Comparison of ENCODE assay signal across 1 cellular context in the genomic region with DNA sequence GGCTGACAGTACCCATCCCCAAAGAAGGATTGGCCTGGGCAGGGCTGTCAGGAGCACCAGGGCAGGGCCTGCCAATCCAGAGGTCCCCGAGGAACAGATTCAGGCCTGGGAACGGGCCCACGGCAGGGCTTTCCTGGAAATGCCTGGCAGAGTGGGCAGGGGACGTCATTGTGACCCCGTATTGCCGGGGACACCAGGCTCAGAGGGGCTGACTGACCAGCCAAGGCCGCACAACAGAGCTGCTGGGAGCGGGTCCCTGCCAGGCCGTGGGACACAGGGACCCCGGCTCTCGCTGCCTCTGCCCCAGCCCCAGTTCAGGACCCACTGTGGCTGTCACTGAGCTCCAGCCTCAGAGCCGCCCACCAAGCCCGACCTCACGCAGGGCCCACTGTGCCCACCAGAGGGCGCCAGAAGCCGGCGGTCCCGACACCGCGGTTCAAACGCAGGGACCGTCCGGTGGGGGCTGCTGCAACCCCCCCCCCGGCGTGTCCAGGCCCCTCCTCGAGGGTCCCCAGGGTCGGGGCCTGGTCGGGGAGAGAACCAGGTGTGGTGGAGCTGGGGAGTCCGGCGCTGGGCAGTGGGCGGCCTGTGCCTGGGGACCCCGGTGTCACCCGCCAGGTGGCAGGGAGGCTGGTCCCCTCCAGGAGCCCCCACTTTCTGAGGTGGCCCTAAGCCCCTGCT.
A peak's percentile ranks its signal among the peaks of the same experiment; 100 is the strongest.
TF ChIP-seq lines count a peak whose summit lies in the region.

No MANE protein-coding gene starts in this region.

TF ChIP-seq in HepG2, 621 proteins besides CTCF, POLR2A, EP300 and RAD21 (continued from another document):
- TF ChIP-seq, protein P1, sequence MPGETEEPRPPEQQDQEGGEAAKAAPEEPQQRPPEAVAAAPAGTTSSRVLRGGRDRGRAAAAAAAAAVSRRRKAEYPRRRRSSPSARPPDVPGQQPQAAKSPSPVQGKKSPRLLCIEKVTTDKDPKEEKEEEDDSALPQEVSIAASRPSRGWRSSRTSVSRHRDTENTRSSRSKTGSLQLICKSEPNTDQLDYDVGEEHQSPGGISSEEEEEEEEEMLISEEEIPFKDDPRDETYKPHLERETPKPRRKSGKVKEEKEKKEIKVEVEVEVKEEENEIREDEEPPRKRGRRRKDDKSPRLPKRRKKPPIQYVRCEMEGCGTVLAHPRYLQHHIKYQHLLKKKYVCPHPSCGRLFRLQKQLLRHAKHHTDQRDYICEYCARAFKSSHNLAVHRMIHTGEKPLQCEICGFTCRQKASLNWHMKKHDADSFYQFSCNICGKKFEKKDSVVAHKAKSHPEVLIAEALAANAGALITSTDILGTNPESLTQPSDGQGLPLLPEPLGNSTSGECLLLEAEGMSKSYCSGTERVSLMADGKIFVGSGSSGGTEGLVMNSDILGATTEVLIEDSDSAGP (CRISPR knock-in tag; IDR thresholded peaks at IDR 0.05; ENCODE audit: borderline replicate concordance), result peak; percentile 33; the same call in 1 of the 2 replicates
- TF ChIP-seq, protein P2, sequence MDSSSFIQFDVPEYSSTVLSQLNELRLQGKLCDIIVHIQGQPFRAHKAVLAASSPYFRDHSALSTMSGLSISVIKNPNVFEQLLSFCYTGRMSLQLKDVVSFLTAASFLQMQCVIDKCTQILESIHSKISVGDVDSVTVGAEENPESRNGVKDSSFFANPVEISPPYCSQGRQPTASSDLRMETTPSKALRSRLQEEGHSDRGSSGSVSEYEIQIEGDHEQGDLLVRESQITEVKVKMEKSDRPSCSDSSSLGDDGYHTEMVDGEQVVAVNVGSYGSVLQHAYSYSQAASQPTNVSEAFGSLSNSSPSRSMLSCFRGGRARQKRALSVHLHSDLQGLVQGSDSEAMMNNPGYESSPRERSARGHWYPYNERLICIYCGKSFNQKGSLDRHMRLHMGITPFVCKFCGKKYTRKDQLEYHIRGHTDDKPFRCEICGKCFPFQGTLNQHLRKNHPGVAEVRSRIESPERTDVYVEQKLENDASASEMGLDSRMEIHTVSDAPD (CRISPR knock-in tag; IDR thresholded peaks at IDR 0.05), result no peak
- TF ChIP-seq, protein P3, sequence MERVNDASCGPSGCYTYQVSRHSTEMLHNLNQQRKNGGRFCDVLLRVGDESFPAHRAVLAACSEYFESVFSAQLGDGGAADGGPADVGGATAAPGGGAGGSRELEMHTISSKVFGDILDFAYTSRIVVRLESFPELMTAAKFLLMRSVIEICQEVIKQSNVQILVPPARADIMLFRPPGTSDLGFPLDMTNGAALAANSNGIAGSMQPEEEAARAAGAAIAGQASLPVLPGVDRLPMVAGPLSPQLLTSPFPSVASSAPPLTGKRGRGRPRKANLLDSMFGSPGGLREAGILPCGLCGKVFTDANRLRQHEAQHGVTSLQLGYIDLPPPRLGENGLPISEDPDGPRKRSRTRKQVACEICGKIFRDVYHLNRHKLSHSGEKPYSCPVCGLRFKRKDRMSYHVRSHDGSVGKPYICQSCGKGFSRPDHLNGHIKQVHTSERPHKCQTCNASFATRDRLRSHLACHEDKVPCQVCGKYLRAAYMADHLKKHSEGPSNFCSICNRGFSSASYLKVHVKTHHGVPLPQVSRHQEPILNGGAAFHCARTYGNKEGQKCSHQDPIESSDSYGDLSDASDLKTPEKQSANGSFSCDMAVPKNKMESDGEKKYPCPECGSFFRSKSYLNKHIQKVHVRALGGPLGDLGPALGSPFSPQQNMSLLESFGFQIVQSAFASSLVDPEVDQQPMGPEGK (CRISPR knock-in tag; IDR thresholded peaks at IDR 0.05), result peak; percentile 90
- TF ChIP-seq SMC3 (IDR thresholded peaks at IDR 0.05; ENCODE audit: low read length), result peak; percentile 53; the same call in 1 of the 2 replicates
- TF ChIP-seq RXRA (CRISPR knock-in tag; IDR thresholded peaks at IDR 0.05), result peak; percentile 49; the same call in 1 of the 2 replicates
- TF ChIP-seq ZNF292 (CRISPR knock-in tag; IDR thresholded peaks at IDR 0.05; ENCODE audit: borderline replicate concordance, low read depth), result no peak
- peak; percentile 44 for TF ChIP-seq YY1 (IDR thresholded peaks at IDR 0.05; ENCODE audit: insufficient read depth, insufficient replicate concordance, low read depth, low read length)
- TF ChIP-seq MTF2 (CRISPR knock-in tag; IDR thresholded peaks at IDR 0.05; ENCODE audit: borderline replicate concordance), result 0 out of 2 replicates have a peak, but pooled peaks have one; percentile 64
- TF ChIP-seq ZBTB7B (CRISPR knock-in tag; IDR thresholded peaks at IDR 0.05), result peak; percentile 70; the same call in 1 of the 2 replicates
- TF ChIP-seq, protein P4, sequence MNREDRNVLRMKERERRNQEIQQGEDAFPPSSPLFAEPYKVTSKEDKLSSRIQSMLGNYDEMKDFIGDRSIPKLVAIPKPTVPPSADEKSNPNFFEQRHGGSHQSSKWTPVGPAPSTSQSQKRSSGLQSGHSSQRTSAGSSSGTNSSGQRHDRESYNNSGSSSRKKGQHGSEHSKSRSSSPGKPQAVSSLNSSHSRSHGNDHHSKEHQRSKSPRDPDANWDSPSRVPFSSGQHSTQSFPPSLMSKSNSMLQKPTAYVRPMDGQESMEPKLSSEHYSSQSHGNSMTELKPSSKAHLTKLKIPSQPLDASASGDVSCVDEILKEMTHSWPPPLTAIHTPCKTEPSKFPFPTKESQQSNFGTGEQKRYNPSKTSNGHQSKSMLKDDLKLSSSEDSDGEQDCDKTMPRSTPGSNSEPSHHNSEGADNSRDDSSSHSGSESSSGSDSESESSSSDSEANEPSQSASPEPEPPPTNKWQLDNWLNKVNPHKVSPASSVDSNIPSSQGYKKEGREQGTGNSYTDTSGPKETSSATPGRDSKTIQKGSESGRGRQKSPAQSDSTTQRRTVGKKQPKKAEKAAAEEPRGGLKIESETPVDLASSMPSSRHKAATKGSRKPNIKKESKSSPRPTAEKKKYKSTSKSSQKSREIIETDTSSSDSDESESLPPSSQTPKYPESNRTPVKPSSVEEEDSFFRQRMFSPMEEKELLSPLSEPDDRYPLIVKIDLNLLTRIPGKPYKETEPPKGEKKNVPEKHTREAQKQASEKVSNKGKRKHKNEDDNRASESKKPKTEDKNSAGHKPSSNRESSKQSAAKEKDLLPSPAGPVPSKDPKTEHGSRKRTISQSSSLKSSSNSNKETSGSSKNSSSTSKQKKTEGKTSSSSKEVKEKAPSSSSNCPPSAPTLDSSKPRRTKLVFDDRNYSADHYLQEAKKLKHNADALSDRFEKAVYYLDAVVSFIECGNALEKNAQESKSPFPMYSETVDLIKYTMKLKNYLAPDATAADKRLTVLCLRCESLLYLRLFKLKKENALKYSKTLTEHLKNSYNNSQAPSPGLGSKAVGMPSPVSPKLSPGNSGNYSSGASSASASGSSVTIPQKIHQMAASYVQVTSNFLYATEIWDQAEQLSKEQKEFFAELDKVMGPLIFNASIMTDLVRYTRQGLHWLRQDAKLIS (CRISPR knock-in tag; IDR thresholded peaks at IDR 0.05), result no peak
- TF ChIP-seq REPIN1 (CRISPR knock-in tag; IDR thresholded peaks at IDR 0.05; ENCODE audit: borderline replicate concordance, low read depth), result no peak
- TF ChIP-seq, protein P5, sequence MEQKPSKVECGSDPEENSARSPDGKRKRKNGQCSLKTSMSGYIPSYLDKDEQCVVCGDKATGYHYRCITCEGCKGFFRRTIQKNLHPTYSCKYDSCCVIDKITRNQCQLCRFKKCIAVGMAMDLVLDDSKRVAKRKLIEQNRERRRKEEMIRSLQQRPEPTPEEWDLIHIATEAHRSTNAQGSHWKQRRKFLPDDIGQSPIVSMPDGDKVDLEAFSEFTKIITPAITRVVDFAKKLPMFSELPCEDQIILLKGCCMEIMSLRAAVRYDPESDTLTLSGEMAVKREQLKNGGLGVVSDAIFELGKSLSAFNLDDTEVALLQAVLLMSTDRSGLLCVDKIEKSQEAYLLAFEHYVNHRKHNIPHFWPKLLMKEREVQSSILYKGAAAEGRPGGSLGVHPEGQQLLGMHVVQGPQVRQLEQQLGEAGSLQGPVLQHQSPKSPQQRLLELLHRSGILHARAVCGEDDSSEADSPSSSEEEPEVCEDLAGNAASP (CRISPR knock-in tag; IDR thresholded peaks at IDR 0.05; ENCODE audit: borderline replicate concordance), result 0 out of 2 replicates have a peak, but pooled peaks have one; percentile 17
- TF ChIP-seq, protein P6, sequence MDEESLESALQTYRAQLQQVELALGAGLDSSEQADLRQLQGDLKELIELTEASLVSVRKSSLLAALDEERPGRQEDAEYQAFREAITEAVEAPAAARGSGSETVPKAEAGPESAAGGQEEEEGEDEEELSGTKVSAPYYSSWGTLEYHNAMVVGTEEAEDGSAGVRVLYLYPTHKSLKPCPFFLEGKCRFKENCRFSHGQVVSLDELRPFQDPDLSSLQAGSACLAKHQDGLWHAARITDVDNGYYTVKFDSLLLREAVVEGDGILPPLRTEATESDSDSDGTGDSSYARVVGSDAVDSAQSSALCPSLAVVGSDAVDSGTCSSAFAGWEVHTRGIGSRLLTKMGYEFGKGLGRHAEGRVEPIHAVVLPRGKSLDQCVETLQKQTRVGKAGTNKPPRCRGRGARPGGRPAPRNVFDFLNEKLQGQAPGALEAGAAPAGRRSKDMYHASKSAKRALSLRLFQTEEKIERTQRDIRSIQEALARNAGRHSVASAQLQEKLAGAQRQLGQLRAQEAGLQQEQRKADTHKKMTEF (CRISPR knock-in tag; IDR thresholded peaks at IDR 0.05), result peak; percentile 20; the same call in 1 of the 2 replicates
- TF ChIP-seq, protein P7, sequence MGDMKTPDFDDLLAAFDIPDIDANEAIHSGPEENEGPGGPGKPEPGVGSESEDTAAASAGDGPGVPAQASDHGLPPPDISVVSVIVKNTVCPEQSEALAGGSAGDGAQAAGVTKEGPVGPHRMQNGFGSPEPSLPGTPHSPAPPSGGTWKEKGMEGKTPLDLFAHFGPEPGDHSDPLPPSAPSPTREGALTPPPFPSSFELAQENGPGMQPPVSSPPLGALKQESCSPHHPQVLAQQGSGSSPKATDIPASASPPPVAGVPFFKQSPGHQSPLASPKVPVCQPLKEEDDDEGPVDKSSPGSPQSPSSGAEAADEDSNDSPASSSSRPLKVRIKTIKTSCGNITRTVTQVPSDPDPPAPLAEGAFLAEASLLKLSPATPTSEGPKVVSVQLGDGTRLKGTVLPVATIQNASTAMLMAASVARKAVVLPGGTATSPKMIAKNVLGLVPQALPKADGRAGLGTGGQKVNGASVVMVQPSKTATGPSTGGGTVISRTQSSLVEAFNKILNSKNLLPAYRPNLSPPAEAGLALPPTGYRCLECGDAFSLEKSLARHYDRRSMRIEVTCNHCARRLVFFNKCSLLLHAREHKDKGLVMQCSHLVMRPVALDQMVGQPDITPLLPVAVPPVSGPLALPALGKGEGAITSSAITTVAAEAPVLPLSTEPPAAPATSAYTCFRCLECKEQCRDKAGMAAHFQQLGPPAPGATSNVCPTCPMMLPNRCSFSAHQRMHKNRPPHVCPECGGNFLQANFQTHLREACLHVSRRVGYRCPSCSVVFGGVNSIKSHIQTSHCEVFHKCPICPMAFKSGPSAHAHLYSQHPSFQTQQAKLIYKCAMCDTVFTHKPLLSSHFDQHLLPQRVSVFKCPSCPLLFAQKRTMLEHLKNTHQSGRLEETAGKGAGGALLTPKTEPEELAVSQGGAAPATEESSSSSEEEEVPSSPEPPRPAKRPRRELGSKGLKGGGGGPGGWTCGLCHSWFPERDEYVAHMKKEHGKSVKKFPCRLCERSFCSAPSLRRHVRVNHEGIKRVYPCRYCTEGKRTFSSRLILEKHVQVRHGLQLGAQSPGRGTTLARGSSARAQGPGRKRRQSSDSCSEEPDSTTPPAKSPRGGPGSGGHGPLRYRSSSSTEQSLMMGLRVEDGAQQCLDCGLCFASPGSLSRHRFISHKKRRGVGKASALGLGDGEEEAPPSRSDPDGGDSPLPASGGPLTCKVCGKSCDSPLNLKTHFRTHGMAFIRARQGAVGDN (CRISPR knock-in tag; IDR thresholded peaks at IDR 0.05), result peak; percentile 40; the same call in 1 of the 2 replicates
- TF ChIP-seq TEAD3 (CRISPR knock-in tag; optimal IDR thresholded peaks at IDR 0.05; ENCODE audit: borderline replicate concordance), result no peak
- TF ChIP-seq KDM2A (CRISPR knock-in tag; IDR thresholded peaks at IDR 0.05; ENCODE audit: borderline replicate concordance, low read depth), result peak; percentile 72; the same call in 1 of the 2 replicates
- no peak for TF ChIP-seq NKX3-1 (CRISPR knock-in tag; IDR thresholded peaks at IDR 0.05)
- 0 out of 2 replicates have a peak, but pooled peaks have one; percentile 17 for TF ChIP-seq HDAC1 (CRISPR knock-in tag; IDR thresholded peaks at IDR 0.05)
- TF ChIP-seq, protein P8, sequence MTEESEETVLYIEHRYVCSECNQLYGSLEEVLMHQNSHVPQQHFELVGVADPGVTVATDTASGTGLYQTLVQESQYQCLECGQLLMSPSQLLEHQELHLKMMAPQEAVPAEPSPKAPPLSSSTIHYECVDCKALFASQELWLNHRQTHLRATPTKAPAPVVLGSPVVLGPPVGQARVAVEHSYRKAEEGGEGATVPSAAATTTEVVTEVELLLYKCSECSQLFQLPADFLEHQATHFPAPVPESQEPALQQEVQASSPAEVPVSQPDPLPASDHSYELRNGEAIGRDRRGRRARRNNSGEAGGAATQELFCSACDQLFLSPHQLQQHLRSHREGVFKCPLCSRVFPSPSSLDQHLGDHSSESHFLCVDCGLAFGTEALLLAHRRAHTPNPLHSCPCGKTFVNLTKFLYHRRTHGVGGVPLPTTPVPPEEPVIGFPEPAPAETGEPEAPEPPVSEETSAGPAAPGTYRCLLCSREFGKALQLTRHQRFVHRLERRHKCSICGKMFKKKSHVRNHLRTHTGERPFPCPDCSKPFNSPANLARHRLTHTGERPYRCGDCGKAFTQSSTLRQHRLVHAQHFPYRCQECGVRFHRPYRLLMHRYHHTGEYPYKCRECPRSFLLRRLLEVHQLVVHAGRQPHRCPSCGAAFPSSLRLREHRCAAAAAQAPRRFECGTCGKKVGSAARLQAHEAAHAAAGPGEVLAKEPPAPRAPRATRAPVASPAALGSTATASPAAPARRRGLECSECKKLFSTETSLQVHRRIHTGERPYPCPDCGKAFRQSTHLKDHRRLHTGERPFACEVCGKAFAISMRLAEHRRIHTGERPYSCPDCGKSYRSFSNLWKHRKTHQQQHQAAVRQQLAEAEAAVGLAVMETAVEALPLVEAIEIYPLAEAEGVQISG (CRISPR knock-in tag; IDR thresholded peaks at IDR 0.05), result 0 out of 2 replicates have a peak, but pooled peaks have one; percentile 19
- TF ChIP-seq BCL6 (CRISPR knock-in tag; IDR thresholded peaks at IDR 0.05), result no peak
- no peak for TF ChIP-seq CBX2 (IDR thresholded peaks at IDR 0.05; ENCODE audit: low read depth, low read length)
- TF ChIP-seq CBX2 (CRISPR knock-in tag; IDR thresholded peaks at IDR 0.05; ENCODE audit: low read depth), result no peak
- no peak for TF ChIP-seq SRY (CRISPR knock-in tag; IDR thresholded peaks at IDR 0.05)
